In genomic region chr10:11602919-11603523, GRCh38 we compare ENCODE assay signal across 11 cellular contexts. TPM values are rescaled to one million over a fixed set of nuclear protein-coding genes. Genes with fewer than 3 reads are reported as not detected.
DNase-seq lines count a peak whose midpoint lies in the region; ATAC-seq and TF ChIP-seq lines count a peak whose summit lies in the region.
"Had no signal": no experiment of that assay in that cellular context is flagged by ENCODE, and none has a peak within 500 bp of the region (broad histone marks: within the 10 kb centered on the region; RNA-seq: fewer than 3 reads in every experiment).

No MANE protein-coding gene starts in this region.

- H3K9me3 Mint-ChIP-seq in activated naive CD8-positive, alpha-beta T cell treated with anti-CD3 and anti-CD28 coated beads, Interleukin-2, amount 50 U/mL, for 24 hours: no peaks in the 10 kb centered on the region
- H3K9me3 Mint-ChIP-seq in activated naive CD8-positive, alpha-beta T cell treated with anti-CD3 and anti-CD28 coated beads for 36 hours: peaks cover 1% of the 10 kb centered on the region
- no peaks in the 10 kb centered on the region for H3K9me3 Mint-ChIP-seq in stimulated activated memory B cell treated with anti-CD40 and anti-IgM and Interleukin-4, amounts not matched to agents 10 μg/mL and 1 μg/mL and 100 μg/mL, for 72 hours
- H3K9me3 Mint-ChIP-seq: HFFc6 had no signal

- H3K4me3 Mint-ChIP-seq in activated naive CD8-positive, alpha-beta T cell treated with anti-CD3 and anti-CD28 coated beads, Interleukin-2, amount 50 U/mL, for 24 hours: no peak overlapping the region
- H3K4me3 Mint-ChIP-seq in activated naive CD8-positive, alpha-beta T cell treated with anti-CD3 and anti-CD28 coated beads for 36 hours: no peak overlapping the region
- peak overlapping the region; percentile 50 for H3K4me3 Mint-ChIP-seq in stimulated activated memory B cell treated with anti-CD40 and anti-IgM and Interleukin-4, amounts not matched to agents 10 μg/mL and 1 μg/mL and 100 μg/mL, for 72 hours
- H3K4me3 Mint-ChIP-seq: HFFc6 had no signal

- no peaks in the 10 kb centered on the region for H3K9me3 ChIP-seq in HUES64 (ENCODE audit: insufficient read depth, low read depth, low read length)

- 36% methylated on average over 6 of the region's 7 CpGs for WGBS in HUES64

- peaks cover 32% of the 10 kb centered on the region for H3K4me1 ChIP-seq in HUES64 (ENCODE audit: insufficient read depth, low read length)

- peak overlapping the region; percentile 2 for H3K27ac Mint-ChIP-seq in activated naive CD8-positive, alpha-beta T cell treated with anti-CD3 and anti-CD28 coated beads, Interleukin-2, amount 50 U/mL, for 24 hours
- no peak overlapping the region for H3K27ac Mint-ChIP-seq in activated naive CD8-positive, alpha-beta T cell treated with anti-CD3 and anti-CD28 coated beads for 36 hours
- peak overlapping the region; percentile 91 for H3K27ac Mint-ChIP-seq in stimulated activated memory B cell treated with anti-CD40 and anti-IgM and Interleukin-4, amounts not matched to agents 10 μg/mL and 1 μg/mL and 100 μg/mL, for 72 hours
- H3K27ac Mint-ChIP-seq: HFFc6 had no signal

- 0 out of 2 replicates have a peak overlapping the region, but pooled peaks have one; percentile 3 for H3K4me3 ChIP-seq in HUES64 (ENCODE audit: low read length)
- H3K4me3 ChIP-seq in astrocyte of the spinal cord (ENCODE audit: low read depth, low read length): no peak overlapping the region

- H3K4me1 Mint-ChIP-seq in activated naive CD8-positive, alpha-beta T cell treated with anti-CD3 and anti-CD28 coated beads, Interleukin-2, amount 50 U/mL, for 24 hours: peaks cover 67% of the 10 kb centered on the region
- H3K4me1 Mint-ChIP-seq in activated naive CD8-positive, alpha-beta T cell treated with anti-CD3 and anti-CD28 coated beads for 36 hours: peaks cover 57% of the 10 kb centered on the region
- peaks cover 84% of the 10 kb centered on the region for H3K4me1 Mint-ChIP-seq in stimulated activated memory B cell treated with anti-CD40 and anti-IgM and Interleukin-4, amounts not matched to agents 10 μg/mL and 1 μg/mL and 100 μg/mL, for 72 hours

- in situ Hi-C loops in astrocyte of the spinal cord (cut with HindIII; ENCODE audit: low sequenced_read_pairs): no loop called here

- no peaks in the 10 kb centered on the region for H3K36me3 ChIP-seq in HUES64 (ENCODE audit: insufficient read depth, low read length)

- no peak for DNase-seq in activated naive CD8-positive, alpha-beta T cell treated with anti-CD3 and anti-CD28 coated beads, Interleukin-2, amount 50 U/mL, for 24 hours
- no peak for DNase-seq in activated naive CD8-positive, alpha-beta T cell treated with anti-CD3 and anti-CD28 coated beads for 36 hours
- DNase-seq in astrocyte of the spinal cord (ENCODE audit: low read depth, low spot score) (peak; percentile 34), NCI-H1694 (lab: John Stamatoyannopoulos, UW) (no peak), NCI-H2171 treated with DMSO at 0.1 percent for 48 hours (lab: John Stamatoyannopoulos, UW) (no peak)
- DNase-seq in stimulated activated naive CD4-positive, alpha-beta T cell treated with Interleukin-2 at 50 U/mL for 16 hours (lab: John Stamatoyannopoulos, UW): no peak
- DNase-seq: C1 segment of cervical spinal cord, HFFc6, SW 1271 had no signal

- H3K27me3 ChIP-seq in HUES64 (ENCODE audit: insufficient read depth, low read length): no peaks in the 10 kb centered on the region

- H3K36me3 Mint-ChIP-seq in activated naive CD8-positive, alpha-beta T cell treated with anti-CD3 and anti-CD28 coated beads, Interleukin-2, amount 50 U/mL, for 24 hours (ENCODE audit: low read depth): no peaks in the 10 kb centered on the region
- H3K36me3 Mint-ChIP-seq in activated naive CD8-positive, alpha-beta T cell treated with anti-CD3 and anti-CD28 coated beads for 36 hours: peaks cover 4% of the 10 kb centered on the region
- no peaks in the 10 kb centered on the region for H3K36me3 Mint-ChIP-seq in stimulated activated memory B cell treated with anti-CD40 and anti-IgM and Interleukin-4, amounts not matched to agents 10 μg/mL and 1 μg/mL and 100 μg/mL, for 72 hours

- TF ChIP-seq CTCF in astrocyte of the spinal cord (IDR thresholded peaks at IDR 0.05; ENCODE audit: low read depth, low read length): no peak

- ATAC-seq in activated naive CD8-positive, alpha-beta T cell treated with anti-CD3 and anti-CD28 coated beads, Interleukin-2, amount 50 U/mL, for 24 hours: no peak
- ATAC-seq in stimulated activated memory B cell treated with anti-CD40 and anti-IgM and Interleukin-4, amounts not matched to agents 10 μg/mL and 1 μg/mL and 100 μg/mL, for 72 hours: peak; percentile 77

- H3K27me3 Mint-ChIP-seq in activated naive CD8-positive, alpha-beta T cell treated with anti-CD3 and anti-CD28 coated beads, Interleukin-2, amount 50 U/mL, for 24 hours: no peaks in the 10 kb centered on the region
- no peaks in the 10 kb centered on the region for H3K27me3 Mint-ChIP-seq in activated naive CD8-positive, alpha-beta T cell treated with anti-CD3 and anti-CD28 coated beads for 36 hours
- no peaks in the 10 kb centered on the region for H3K27me3 Mint-ChIP-seq in stimulated activated memory B cell treated with anti-CD40 and anti-IgM and Interleukin-4, amounts not matched to agents 10 μg/mL and 1 μg/mL and 100 μg/mL, for 72 hours

- H3K9ac ChIP-seq in HUES64 (ENCODE audit: low read depth, low read length): no peak overlapping the region

- H3K27ac ChIP-seq in HUES64 (ENCODE audit: low read depth, low read length): no peak overlapping the region

RNA-seq across cellular contexts. Expression of gene USP6NL, which starts 8.4 kb away (rescaled TPM):
- total RNA-seq in activated naive CD8-positive, alpha-beta T cell treated with anti-CD3 and anti-CD28 coated beads for 36 hours: 1 to 10 TPM; 5.5 to 5.6 TPM
- polyA plus RNA-seq in HUES64 (2013, experiment 1 of 2): 23.6 TPM
- polyA plus RNA-seq in HUES64 (2013, experiment 2 of 2): 24.5 TPM
